Comparison of ENCODE assay signal across 10 cellular contexts in genomic region chr17:29133146-29133713, GRCh38. TPM values are rescaled to one million over a fixed set of nuclear protein-coding genes. Genes with fewer than 3 reads are reported as not detected.
A peak's percentile ranks its signal among the peaks of the same experiment; 100 is the strongest.
DNase-seq lines count a peak whose midpoint lies in the region; ATAC-seq and TF ChIP-seq lines count a peak whose summit lies in the region.
"Had no signal": no experiment of that assay in that cellular context is flagged by ENCODE, and none has a peak within 500 bp of the region (broad histone marks: within the 10 kb centered on the region; RNA-seq: fewer than 3 reads in every experiment).

No MANE protein-coding gene starts in this region.

- peak overlapping the region; percentile 38 to 62 for H3K4ac ChIP-seq in mesenchymal stem cell (ENCODE audit: low read depth in 1 of 2, low read length in 2 of 2)

- H2BK12ac ChIP-seq in mesenchymal stem cell (ENCODE audit: low read length in 2 of 2), result peak overlapping the region; percentile 61 to 97

- H3K18ac ChIP-seq in mesenchymal stem cell (ENCODE audit: low read depth in 1 of 2, low read length in 2 of 2), result peak overlapping the region; percentile 60 to 93

- H2BK15ac ChIP-seq in mesenchymal stem cell (ENCODE audit: low read depth, poor library complexity, severe bottlenecking), result peak overlapping the region; percentile 63

- H3K4me3 Mint-ChIP-seq in endodermal cell, result no peak overlapping the region

- peaks cover 24% of the 10 kb centered on the region for H3K79me1 ChIP-seq in mesenchymal stem cell (replicated peaks; ENCODE audit: low read length, poor library complexity, severe bottlenecking)

- H3K27ac Mint-ChIP-seq in endodermal cell, result peak overlapping the region; percentile 88

- no peaks in the 10 kb centered on the region for H3K36me3 Mint-ChIP-seq in endodermal cell (ENCODE audit: low read depth)

- no peak overlapping the region for H2BK5ac ChIP-seq in mesenchymal stem cell (ENCODE audit: low read depth, low read length, poor library complexity, severe bottlenecking)

- no peak for ATAC-seq in GM19452 (IDR thresholded peaks at IDR 0.05; ENCODE audit: unreplicated experiment)

- H3K9me3 ChIP-seq in endodermal cell (ENCODE audit: control insufficient read depth, low read length) (no peaks in the 10 kb centered on the region), mesenchymal stem cell (ENCODE audit: control insufficient read depth, low read length) (no peaks in the 10 kb centered on the region)

- H3K27me3 ChIP-seq in endodermal cell (ENCODE audit: control insufficient read depth, insufficient read depth, low read length, poor library complexity, severe bottlenecking), result no peaks in the 10 kb centered on the region
- no peaks in the 10 kb centered on the region for H3K27me3 ChIP-seq in mesenchymal stem cell (ENCODE audit: control insufficient read depth in 1 of 2, insufficient read depth in 1 of 2, low read length in 2 of 2)

- H3K36me3 ChIP-seq in endodermal cell (ENCODE audit: control insufficient read depth, insufficient read depth, low read length) (no peaks in the 10 kb centered on the region), mesenchymal stem cell (ENCODE audit: control insufficient read depth in 1 of 2, insufficient read depth in 2 of 2, low read depth in 1 of 2, low read length in 2 of 2) (peaks cover 11 to 13% of the 10 kb centered on the region in 2 experiments)

- H4K91ac ChIP-seq in mesenchymal stem cell (ENCODE audit: low read length), result peak overlapping the region; percentile 66

- no peaks in the 10 kb centered on the region for H3K27me3 Mint-ChIP-seq in endodermal cell (ENCODE audit: insufficient read depth)

- no peak overlapping the region for H2AFZ ChIP-seq in mesenchymal stem cell (ENCODE audit: low read depth, low read length)

- DNase-seq in AG10803 (ENCODE audit: low read depth) (peak; percentile 77), NCI-H226 (peak; percentile 41), endodermal cell (peak; percentile 82), mesenchymal stem cell (peak; percentile 91), NCI-H1092 (lab: John Stamatoyannopoulos, UW) (no peak), HuH-7.5 (ENCODE audit: low spot score) (no peak), NCI-H1694 (lab: John Stamatoyannopoulos, UW) (no peak)
- DNase-seq: activated effector memory CD4-positive, alpha-beta T cell treated with anti-CD3 and anti-CD28 coated beads, Interleukin-2, amount 50 U/mL, for 16 hours; NK-92 treated with Interleukin-12 subunit alpha and Interleukin-12 subunit beta, amount 100 ng/mL, for 24 hours had no signal

- peak overlapping the region; percentile 64 for H2BK120ac ChIP-seq in mesenchymal stem cell (ENCODE audit: low read depth, low read length)

- H3K4me1 ChIP-seq in endodermal cell (ENCODE audit: control insufficient read depth, insufficient read depth, low read length) (no peaks in the 10 kb centered on the region), mesenchymal stem cell (ENCODE audit: control insufficient read depth, insufficient read depth, low read depth, low read length) (peaks cover 36% of the 10 kb centered on the region)

- H3K4me2 ChIP-seq in mesenchymal stem cell (ENCODE audit: low read length, poor library complexity, severe bottlenecking), result no peak overlapping the region

- peak overlapping the region; percentile 74 for H4K8ac ChIP-seq in mesenchymal stem cell (ENCODE audit: low read length)

- H3K4me1 Mint-ChIP-seq in endodermal cell, result peaks cover 16% of the 10 kb centered on the region

- no peak overlapping the region for H3K23ac ChIP-seq in mesenchymal stem cell (ENCODE audit: low read length in 2 of 2)

- H2AK5ac ChIP-seq in mesenchymal stem cell (ENCODE audit: low read length, severe bottlenecking), result peak overlapping the region; percentile 19

- no peak overlapping the region for H3K4me3 ChIP-seq in AG10803 (ENCODE audit: low read length)
- H3K4me3 ChIP-seq in endodermal cell (ENCODE audit: low read length), result no peak overlapping the region
- peak overlapping the region in 1 of 2 experiments; percentile 45 for H3K4me3 ChIP-seq in mesenchymal stem cell (ENCODE audit: insufficient read depth in 1 of 2, low read depth in 1 of 2, low read length in 2 of 2)

- WGBS in endodermal cell (ENCODE audit: insufficient coverage in 1 of 2, insufficient read length in 1 of 2), 2 experiments, result 65 to 67% methylated on average over 1 to 4 of the region's 4 CpGs
- WGBS in mesenchymal stem cell, result 27% methylated on average over 4 of the region's 4 CpGs

- H3K9ac ChIP-seq in endodermal cell (ENCODE audit: extremely low read depth, low read length, poor library complexity, severe bottlenecking) (no peak overlapping the region), mesenchymal stem cell (ENCODE audit: low read length) (peak overlapping the region; percentile 91)

- H3K27ac ChIP-seq in endodermal cell (ENCODE audit: low read depth, low read length) (no peak overlapping the region), mesenchymal stem cell (ENCODE audit: low read length, poor library complexity, severe bottlenecking) (peak overlapping the region; percentile 70)

- TF ChIP-seq CTCF in AG10803 (conservative IDR thresholded peaks at IDR 0.05; ENCODE audit: low read length), result no peak
- TF ChIP-seq CTCF in endodermal cell (conservative IDR thresholded peaks at IDR 0.05), result no peak

- no peaks in the 10 kb centered on the region for H3K9me3 Mint-ChIP-seq in endodermal cell

- H3K14ac ChIP-seq in mesenchymal stem cell (ENCODE audit: low read length in 2 of 2), result peak overlapping the region in 1 of 2 experiments; percentile 76

RNA-seq across cellular contexts. Expression of gene MYO18A, which starts 47.0 kb away (rescaled TPM):
- 10 to 100 TPM; 43.8 to 56.7 TPM for total RNA-seq in endodermal cell
- polyA plus RNA-seq in endodermal cell (2013, experiment 1 of 2), result 30.0 TPM
- polyA plus RNA-seq in endodermal cell (2013, experiment 2 of 2), result 37.8 TPM
- polyA plus RNA-seq in mesenchymal stem cell (2013, experiment 1 of 2), result 16.2 TPM
- polyA plus RNA-seq in mesenchymal stem cell (2013, experiment 2 of 2), result 15.0 TPM

Comparison
In these comparisons a context has a peak if more than half of its experiments do, and no peak if none do; other contexts are left out.
1. DNase-seq: peak in AG10803 (single experiment), NCI-H226 (single experiment), endodermal cell (single experiment) and mesenchymal stem cell (single experiment); none in NCI-H1092 (single experiment), HuH-7.5 (single experiment) and NCI-H1694 (single experiment).